In genomic region chr7:42242381-42242780, GRCh38 we compare ENCODE assay signal across 26 cellular contexts.
"Had no signal": no experiment of that assay in that cellular context is flagged by ENCODE, and none has a peak within 500 bp of the region (broad histone marks: within the 10 kb centered on the region; RNA-seq: fewer than 3 reads in every experiment).

No MANE protein-coding gene starts in this region.

- H3K4me3 Mint-ChIP-seq: naive thymus-derived CD4-positive, alpha-beta T cell; natural killer cell treated with Interleukin-12 subunit alpha and Interleukin-12 subunit beta and Interleukin-15 and Interleukin-18, amount 100 ng/mL, for 72 hours; nephron progenitor cell; neural progenitor cell; stimulated activated effector memory CD8-positive, alpha-beta T cell treated with anti-CD3 and anti-CD28 coated beads, Interleukin-12 subunit alpha, Interleukin-12 subunit beta, amount 100 ng/mL, for 72 hours; stimulated activated naive B cell treated with anti-CD40 and anti-IgM and Interleukin-4, amounts not matched to agents 10 μg/mL and 1 μg/mL and 100 μg/mL, for 72 hours; stimulated activated naive CD8-positive, alpha-beta T cell treated with anti-CD3 and anti-CD28 coated beads, Interleukin-15, Interleukin-2, amounts not matched to agents 100 ng/mL and 50 ng/mL, for 24 hours had no signal

- DNase-seq: naive thymus-derived CD4-positive, alpha-beta T cell; nephron progenitor cell; occipital lobe; ovary; posterior cingulate gyrus; psoas muscle; right cardiac atrium; right lobe of liver; sigmoid colon; small intestine; stimulated activated CD4-positive, alpha-beta T cell treated with anti-CD3 and anti-CD28 coated beads, Interleukin-15, amount 100 ng/mL, for 24 hours; stimulated activated CD4-positive, alpha-beta T cell treated with anti-CD3 and anti-CD28 coated beads, Interleukin-2, amount 100 ng/mL, for 24 hours; stimulated activated CD4-positive, alpha-beta T cell treated with anti-CD3 and anti-CD28 coated beads, Interleukin-2, amount 100 ng/mL, for 48 hours; stimulated activated CD4-positive, alpha-beta T cell treated with anti-CD3 and anti-CD28 coated beads, Interleukin-4, amount 100 ng/mL, for 24 hours; stimulated activated naive B cell treated with anti-CD40 and anti-IgM and Interleukin-4, amounts not matched to agents 10 μg/mL and 1 μg/mL and 100 μg/mL, for 72 hours; stimulated activated naive CD4-positive, alpha-beta T cell treated with Interleukin-2 at 50 U/mL for 16 hours; stomach; thyroid gland; trophoblast cell; upper lobe of right lung; uterus had no signal

- ATAC-seq: naive thymus-derived CD4-positive, alpha-beta T cell; natural killer cell treated with Interleukin-12 subunit alpha and Interleukin-12 subunit beta and Interleukin-15 and Interleukin-18, amount 100 ng/mL, for 72 hours; psoas muscle; right cardiac atrium; right lobe of liver; stimulated activated effector memory CD8-positive, alpha-beta T cell treated with anti-CD3 and anti-CD28 coated beads, Interleukin-12 subunit alpha, Interleukin-12 subunit beta, amount 100 ng/mL, for 72 hours; stimulated activated naive B cell treated with anti-CD40 and anti-IgM and Interleukin-4, amounts not matched to agents 10 μg/mL and 1 μg/mL and 100 μg/mL, for 72 hours; upper lobe of right lung had no signal

- H3K9me3 Mint-ChIP-seq: natural killer cell treated with Interleukin-12 subunit alpha and Interleukin-12 subunit beta and Interleukin-15 and Interleukin-18, amount 100 ng/mL, for 72 hours; nephron progenitor cell; neural progenitor cell; stimulated activated naive B cell treated with anti-CD40 and anti-IgM and Interleukin-4, amounts not matched to agents 10 μg/mL and 1 μg/mL and 100 μg/mL, for 72 hours; stimulated activated naive CD8-positive, alpha-beta T cell treated with anti-CD3 and anti-CD28 coated beads, Interleukin-15, Interleukin-2, amounts not matched to agents 100 ng/mL and 50 ng/mL, for 24 hours had no signal

- H3K27ac Mint-ChIP-seq: naive thymus-derived CD4-positive, alpha-beta T cell; natural killer cell treated with Interleukin-12 subunit alpha and Interleukin-12 subunit beta and Interleukin-15 and Interleukin-18, amount 100 ng/mL, for 72 hours; nephron progenitor cell; neural progenitor cell; progenitor cell of endocrine pancreas; stimulated activated effector memory CD8-positive, alpha-beta T cell treated with anti-CD3 and anti-CD28 coated beads, Interleukin-12 subunit alpha, Interleukin-12 subunit beta, amount 100 ng/mL, for 72 hours; stimulated activated naive B cell treated with anti-CD40 and anti-IgM and Interleukin-4, amounts not matched to agents 10 μg/mL and 1 μg/mL and 100 μg/mL, for 72 hours; stimulated activated naive CD8-positive, alpha-beta T cell treated with anti-CD3 and anti-CD28 coated beads, Interleukin-15, Interleukin-2, amounts not matched to agents 100 ng/mL and 50 ng/mL, for 24 hours had no signal

- H3K36me3 Mint-ChIP-seq: naive thymus-derived CD4-positive, alpha-beta T cell; natural killer cell treated with Interleukin-12 subunit alpha and Interleukin-12 subunit beta and Interleukin-15 and Interleukin-18, amount 100 ng/mL, for 72 hours; neural progenitor cell; stimulated activated effector memory CD8-positive, alpha-beta T cell treated with anti-CD3 and anti-CD28 coated beads, Interleukin-12 subunit alpha, Interleukin-12 subunit beta, amount 100 ng/mL, for 72 hours had no signal
